In genomic region chr6:54619102-54619501, GRCh38 we compare ENCODE assay signal across 28 cellular contexts.
"Had no signal": no experiment of that assay in that cellular context is flagged by ENCODE, and none has a peak within 500 bp of the region (broad histone marks: within the 10 kb centered on the region; RNA-seq: fewer than 3 reads in every experiment).

No MANE protein-coding gene starts in this region.

- H3K4me1 Mint-ChIP-seq: naive thymus-derived CD8-positive, alpha-beta T cell; nephron progenitor cell; stimulated activated effector memory CD8-positive, alpha-beta T cell treated with anti-CD3 and anti-CD28 coated beads, Interleukin-12 subunit alpha, Interleukin-12 subunit beta, amount 100 ng/mL, for 72 hours; stimulated activated naive B cell treated with anti-CD40 and anti-IgM and Interleukin-4, amounts not matched to agents 10 μg/mL and 1 μg/mL and 100 μg/mL, for 72 hours had no signal

- H3K36me3 Mint-ChIP-seq: naive thymus-derived CD8-positive, alpha-beta T cell; natural killer cell treated with Interleukin-12 subunit alpha and Interleukin-12 subunit beta and Interleukin-15 and Interleukin-18, amount 100 ng/mL, for 72 hours; neural progenitor cell; stimulated activated effector memory CD8-positive, alpha-beta T cell treated with anti-CD3 and anti-CD28 coated beads, Interleukin-12 subunit alpha, Interleukin-12 subunit beta, amount 100 ng/mL, for 72 hours; stimulated activated naive B cell treated with anti-CD40 and anti-IgM and Interleukin-4, amounts not matched to agents 10 μg/mL and 1 μg/mL and 100 μg/mL, for 72 hours had no signal

- H3K27ac ChIP-seq: neural progenitor cell, ovary, parathyroid adenoma, prostate gland, right lobe of liver, sigmoid colon, stomach, thyroid gland, tibial nerve, upper lobe of left lung, vagina had no signal

- H3K27me3 ChIP-seq: neural progenitor cell, ovary, right lobe of liver, sigmoid colon, stomach, thyroid gland, tibial nerve, upper lobe of left lung, vagina had no signal

- H3K36me3 ChIP-seq: neural progenitor cell, ovary, prostate gland, right lobe of liver, sigmoid colon, stomach, thoracic aorta, thyroid gland, tibial nerve, upper lobe of left lung, vagina had no signal

- ATAC-seq: naive thymus-derived CD8-positive, alpha-beta T cell; natural killer cell treated with Interleukin-12 subunit alpha and Interleukin-12 subunit beta and Interleukin-15 and Interleukin-18, amount 100 ng/mL, for 72 hours; right cardiac atrium; right lobe of liver; stimulated activated effector memory CD8-positive, alpha-beta T cell treated with anti-CD3 and anti-CD28 coated beads, Interleukin-12 subunit alpha, Interleukin-12 subunit beta, amount 100 ng/mL, for 72 hours; stimulated activated naive B cell treated with anti-CD40 and anti-IgM and Interleukin-4, amounts not matched to agents 10 μg/mL and 1 μg/mL and 100 μg/mL, for 72 hours had no signal

- H3K4me3 ChIP-seq: neural progenitor cell, ovary, prostate gland, right lobe of liver, sigmoid colon, stomach, thoracic aorta, thyroid gland, tibial nerve, upper lobe of left lung, vagina had no signal

- H3K4me1 ChIP-seq: neural progenitor cell, parathyroid adenoma, prostate gland, right lobe of liver, thyroid gland, upper lobe of left lung had no signal

- H3K27me3 Mint-ChIP-seq: naive thymus-derived CD8-positive, alpha-beta T cell; natural killer cell treated with Interleukin-12 subunit alpha and Interleukin-12 subunit beta and Interleukin-15 and Interleukin-18, amount 100 ng/mL, for 72 hours; stimulated activated naive B cell treated with anti-CD40 and anti-IgM and Interleukin-4, amounts not matched to agents 10 μg/mL and 1 μg/mL and 100 μg/mL, for 72 hours; stimulated activated naive CD8-positive, alpha-beta T cell treated with anti-CD3 and anti-CD28 coated beads, Interleukin-15, Interleukin-2, amounts not matched to agents 100 ng/mL and 50 ng/mL, for 24 hours had no signal

- H3K9me3 ChIP-seq: ovary, prostate gland, right lobe of liver, sigmoid colon, stomach, thoracic aorta, thyroid gland, tibial nerve, upper lobe of left lung, vagina had no signal

- H3K27ac Mint-ChIP-seq: naive thymus-derived CD8-positive, alpha-beta T cell; natural killer cell treated with Interleukin-12 subunit alpha and Interleukin-12 subunit beta and Interleukin-15 and Interleukin-18, amount 100 ng/mL, for 72 hours; nephron progenitor cell; neural progenitor cell; stimulated activated effector memory CD8-positive, alpha-beta T cell treated with anti-CD3 and anti-CD28 coated beads, Interleukin-12 subunit alpha, Interleukin-12 subunit beta, amount 100 ng/mL, for 72 hours; stimulated activated naive B cell treated with anti-CD40 and anti-IgM and Interleukin-4, amounts not matched to agents 10 μg/mL and 1 μg/mL and 100 μg/mL, for 72 hours; stimulated activated naive CD8-positive, alpha-beta T cell treated with anti-CD3 and anti-CD28 coated beads, Interleukin-15, Interleukin-2, amounts not matched to agents 100 ng/mL and 50 ng/mL, for 24 hours had no signal

- H2AFZ ChIP-seq: neural progenitor cell, parathyroid adenoma had no signal

- H3K9me3 Mint-ChIP-seq: nephron progenitor cell; neural progenitor cell; stimulated activated naive B cell treated with anti-CD40 and anti-IgM and Interleukin-4, amounts not matched to agents 10 μg/mL and 1 μg/mL and 100 μg/mL, for 72 hours had no signal

- H3K4me2 ChIP-seq: neural progenitor cell had no signal

- H3K4me3 Mint-ChIP-seq: naive thymus-derived CD8-positive, alpha-beta T cell; natural killer cell treated with Interleukin-12 subunit alpha and Interleukin-12 subunit beta and Interleukin-15 and Interleukin-18, amount 100 ng/mL, for 72 hours; nephron progenitor cell; neural progenitor cell; stimulated activated effector memory CD8-positive, alpha-beta T cell treated with anti-CD3 and anti-CD28 coated beads, Interleukin-12 subunit alpha, Interleukin-12 subunit beta, amount 100 ng/mL, for 72 hours; stimulated activated naive B cell treated with anti-CD40 and anti-IgM and Interleukin-4, amounts not matched to agents 10 μg/mL and 1 μg/mL and 100 μg/mL, for 72 hours; stimulated activated naive CD8-positive, alpha-beta T cell treated with anti-CD3 and anti-CD28 coated beads, Interleukin-15, Interleukin-2, amounts not matched to agents 100 ng/mL and 50 ng/mL, for 24 hours had no signal

- H3K9ac ChIP-seq: neural progenitor cell, parathyroid adenoma had no signal

- DNase-seq: naive thymus-derived CD8-positive, alpha-beta T cell; nephron progenitor cell; occipital lobe; ovary; retina; right cardiac atrium; right lobe of liver; sigmoid colon; small intestine; stimulated activated CD4-positive, alpha-beta T cell treated with anti-CD3 and anti-CD28 coated beads, Interleukin-15, amount 100 ng/mL, for 24 hours; stimulated activated CD4-positive, alpha-beta T cell treated with anti-CD3 and anti-CD28 coated beads, Interleukin-2, amount 100 ng/mL, for 24 hours; stimulated activated CD4-positive, alpha-beta T cell treated with anti-CD3 and anti-CD28 coated beads, Interleukin-2, amount 100 ng/mL, for 48 hours; stimulated activated CD4-positive, alpha-beta T cell treated with anti-CD3 and anti-CD28 coated beads, Interleukin-4, amount 100 ng/mL, for 24 hours; stimulated activated naive B cell treated with anti-CD40 and anti-IgM and Interleukin-4, amounts not matched to agents 10 μg/mL and 1 μg/mL and 100 μg/mL, for 72 hours; stimulated activated naive CD4-positive, alpha-beta T cell treated with Interleukin-2 at 50 U/mL for 16 hours; stomach; thyroid gland; trophoblast cell; upper lobe of left lung had no signal
